19 cellular contexts compared by ENCODE assay signal in genomic region chr1:218546314-218546713, GRCh38.
DNase-seq lines count a peak whose midpoint lies in the region; ATAC-seq, FAIRE-seq and TF ChIP-seq lines count a peak whose summit lies in the region.
"Had no signal": no experiment of that assay in that cellular context is flagged by ENCODE, and none has a peak within 500 bp of the region (broad histone marks: within the 10 kb centered on the region; RNA-seq: fewer than 3 reads in every experiment).

No MANE protein-coding gene starts in this region.

- H3K9me3 ChIP-seq in GM23248 (ENCODE audit: low read depth) (no peaks in the 10 kb centered on the region), SK-N-SH (no peaks in the 10 kb centered on the region), body of pancreas (no peaks in the 10 kb centered on the region)
- H3K9me3 ChIP-seq: pancreas had no signal

- no peak for ATAC-seq in body of pancreas
- no peak for ATAC-seq in GM21515 (IDR thresholded peaks at IDR 0.05; ENCODE audit: unreplicated experiment)
- ATAC-seq: activated CD4-positive, alpha-beta T cell treated with anti-CD3 and anti-CD28 coated beads for 36 hours; left lobe of liver; pancreas had no signal

- intact Hi-C loops in body of pancreas (cut with DNase I): no loop called here

- no peak overlapping the region for H3K4me2 ChIP-seq in GM23248 (ENCODE audit: unreplicated experiment)
- H3K4me2 ChIP-seq in SK-N-SH: no peak overlapping the region

- TF ChIP-seq EP300 in SK-N-SH (IDR thresholded peaks at IDR 0.05; ENCODE audit: borderline replicate concordance in 1 of 2, low read depth in 1 of 2, low read length in 1 of 2): no peak

- H3K27me3 ChIP-seq in GM23248 (replicated peaks; ENCODE audit: insufficient read depth): no peaks in the 10 kb centered on the region
- no peaks in the 10 kb centered on the region for H3K27me3 ChIP-seq in SK-N-SH (ENCODE audit: insufficient read depth)
- H3K27me3 ChIP-seq in body of pancreas: no peaks in the 10 kb centered on the region
- H3K27me3 ChIP-seq: dorsolateral prefrontal cortex, pancreas had no signal

- no peak for TF ChIP-seq POLR2A in body of pancreas (IDR thresholded peaks at IDR 0.05)

- H3K27ac ChIP-seq in GM23248 (no peak overlapping the region), SK-N-SH (ENCODE audit: low read depth in 2 of 2, low read length in 1 of 2) (no peak overlapping the region), body of pancreas (no peak overlapping the region)
- H3K27ac ChIP-seq: dorsolateral prefrontal cortex, HL-60, pancreas had no signal

- 98 to 100% methylated on average over 1 of the region's 1 CpG for WGBS in GM23248 (ENCODE audit: low coverage in 1 of 2, low lambda C conversion rate in 2 of 2, missing lambda C conversion rate in 2 of 2), 2 experiments
- WGBS in SK-N-SH (ENCODE audit: low lambda C conversion rate): 77% methylated on average over 1 of the region's 1 CpG
- 94 to 100% methylated on average over 1 of the region's 1 CpG for WGBS in body of pancreas, 2 donors

- POLR2A ChIA-PET in SK-N-SH (lab: Yijun Ruan, JAX): no interaction called here

- TF ChIP-seq CTCF in AG10803 (conservative IDR thresholded peaks at IDR 0.05; ENCODE audit: low read length): peak; percentile 45
- TF ChIP-seq CTCF in SK-N-SH (IDR thresholded peaks at IDR 0.05): peak; percentile 25
- TF ChIP-seq CTCF in foreskin fibroblast (IDR thresholded peaks at IDR 0.05; ENCODE audit: low read depth, low read length): peak; percentile 31
- no peak for TF ChIP-seq CTCF in body of pancreas (IDR thresholded peaks at IDR 0.05)

- H4K20me1 ChIP-seq in GM23248 (ENCODE audit: insufficient read depth) (no peaks in the 10 kb centered on the region), SK-N-SH (ENCODE audit: insufficient read depth) (no peaks in the 10 kb centered on the region)

- TF ChIP-seq RAD21 in SK-N-SH (IDR thresholded peaks at IDR 0.05; ENCODE audit: low read length): peak; percentile 35

- FAIRE-seq in urothelium cell line (lab: Jason Lieb, UNC): no peak
- FAIRE-seq: astrocyte, pancreas, small intestine had no signal

- no peak overlapping the region for H3K9ac ChIP-seq in GM23248
- H3K9ac ChIP-seq in SK-N-SH: no peak overlapping the region

- DNase-seq in AG10803 (ENCODE audit: low read depth) (peak; percentile 31), GM23248 (peak; percentile 38), SK-N-SH (no peak), foreskin fibroblast (peak in 1 of 2 donors; percentile 50), urothelium cell line (ENCODE audit: low spot score) (no peak), superior temporal gyrus (ENCODE audit: extremely low spot score) (no peak), body of pancreas (no peak)
- DNase-seq: activated CD4-positive, alpha-beta T cell treated with anti-CD3 and anti-CD28 coated beads for 36 hours; DMS79; dorsolateral prefrontal cortex; KG1; NCI-H226; pancreas; SHP77; small intestine had no signal

- H3K79me2 ChIP-seq in GM23248 (ENCODE audit: insufficient read depth): no peaks in the 10 kb centered on the region
- H3K79me2 ChIP-seq in SK-N-SH (ENCODE audit: insufficient read depth): no peaks in the 10 kb centered on the region

- in situ Hi-C loops in GM23248 (cut with MboI): loop anchor here (25.0 kb wide), 1 partner anchor 1016 kb away; no protein-coding TSS in a partner anchor

- H3K36me3 ChIP-seq in GM23248 (ENCODE audit: low read depth) (no peaks in the 10 kb centered on the region), SK-N-SH (replicated peaks in 1 of 2; ENCODE audit: control insufficient read depth in 1 of 2, insufficient read depth in 2 of 2, low read length in 1 of 2) (no peaks in the 10 kb centered on the region), body of pancreas (replicated peaks in 1 of 2; ENCODE audit: insufficient read depth in 1 of 2, low read depth in 2 of 2) (no peaks in the 10 kb centered on the region)
- H3K36me3 ChIP-seq: pancreas had no signal

- H3K4me1 ChIP-seq in GM23248 (ENCODE audit: insufficient read depth) (no peaks in the 10 kb centered on the region), SK-N-SH (ENCODE audit: control insufficient read depth in 1 of 2, insufficient read depth in 2 of 2, low read depth in 1 of 2, low read length in 1 of 2) (no peaks in the 10 kb centered on the region), body of pancreas (peaks cover 12% of the 10 kb centered on the region)
- H3K4me1 ChIP-seq: pancreas had no signal

- CTCF ChIA-PET in SK-N-SH (lab: Yijun Ruan, JAX): interaction anchor here (0.6 kb wide), 1 partner anchor 1018 kb away, joined by 3 read pairs; no protein-coding TSS in a partner anchor

- H2AFZ ChIP-seq in GM23248: no peak overlapping the region
- no peak overlapping the region for H2AFZ ChIP-seq in SK-N-SH (ENCODE audit: low read depth)

- H3K4me3 ChIP-seq in AG10803 (ENCODE audit: low read length) (no peak overlapping the region), GM23248 (no peak overlapping the region), SK-N-SH (ENCODE audit: low read depth in 2 of 2, low read length in 1 of 2) (no peak overlapping the region), foreskin fibroblast (ENCODE audit: low read depth in 1 of 2, low read length in 2 of 2) (no peak overlapping the region), body of pancreas (no peak overlapping the region)
- H3K4me3 ChIP-seq: dorsolateral prefrontal cortex, pancreas had no signal

- H3K9me2 ChIP-seq in GM23248 (ENCODE audit: insufficient read depth) (no peaks in the 10 kb centered on the region), SK-N-SH (no peaks in the 10 kb centered on the region)

- no peaks in the 10 kb centered on the region for H3F3A ChIP-seq in GM23248 (ENCODE audit: insufficient read depth)
- no peaks in the 10 kb centered on the region for H3F3A ChIP-seq in SK-N-SH (replicated peaks; ENCODE audit: insufficient read depth)

TF ChIP-seq in SK-N-SH, 30 proteins besides CTCF, POLR2A, EP300 and RAD21:
- TF ChIP-seq GABPA (IDR thresholded peaks at IDR 0.05; ENCODE audit: low read depth): no peak
- no peak for TF ChIP-seq YY1 (IDR thresholded peaks at IDR 0.05; ENCODE audit: low read depth)
- TF ChIP-seq SMC3 (IDR thresholded peaks at IDR 0.05; ENCODE audit: low read depth, low read length): no peak
- TF ChIP-seq TCF12 (IDR thresholded peaks at IDR 0.05): no peak
- TF ChIP-seq FOXJ3 (CRISPR knock-in tag; IDR thresholded peaks at IDR 0.05): no peak

Comparison
In these comparisons a context has a peak if more than half of its experiments do, and no peak if none do; other contexts are left out.
1. DNase-seq: peak in AG10803 (single experiment) and GM23248 (single experiment); none in SK-N-SH (single experiment), urothelium cell line (single experiment), superior temporal gyrus (single experiment) and body of pancreas (0 of 4).
2. CTCF ChIP-seq: peak in AG10803 (single experiment), SK-N-SH (single experiment) and foreskin fibroblast (single experiment); none in body of pancreas (0 of 7).